ENCODE assay signal across 10 cellular contexts in the genomic region with DNA sequence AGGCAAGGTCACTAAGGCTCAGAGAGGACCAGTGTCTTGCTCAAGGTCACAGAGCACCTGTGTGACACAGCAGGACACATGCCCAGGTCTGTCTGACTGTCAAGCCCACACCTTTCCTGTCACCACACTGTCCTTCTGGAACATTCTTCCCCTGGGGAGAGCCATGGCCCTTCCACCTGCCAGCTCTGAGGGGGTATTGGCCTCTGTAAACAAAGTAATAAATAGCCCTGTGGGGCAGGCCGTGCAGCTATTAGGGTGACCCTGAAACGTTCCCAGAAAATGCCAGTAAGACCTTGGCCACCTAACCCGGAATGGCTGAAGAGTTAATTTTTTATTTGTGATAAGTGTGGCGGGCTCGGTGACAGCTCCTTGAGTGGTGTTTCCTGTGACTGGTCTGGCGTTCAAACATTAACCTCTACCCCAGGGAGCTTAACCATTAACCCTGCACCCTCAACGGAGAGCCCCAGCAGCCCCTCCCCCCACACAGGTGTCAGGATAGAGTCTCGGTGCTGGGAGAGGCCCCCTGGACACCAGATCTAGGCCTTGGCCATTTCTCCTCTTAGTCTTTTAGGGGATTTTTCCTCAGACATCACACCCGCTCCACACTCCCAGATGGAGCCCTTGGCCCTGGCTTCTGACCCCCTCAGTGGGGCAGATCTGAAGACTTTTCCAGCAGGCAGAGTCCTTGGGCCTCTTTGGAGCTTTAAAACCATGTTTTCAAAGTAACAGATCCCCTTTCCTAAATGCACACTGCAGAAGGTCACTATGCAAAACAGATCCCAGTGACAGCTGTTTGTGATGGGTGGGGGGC. TPM values are rescaled to one million over a fixed set of nuclear protein-coding genes. Genes with fewer than 3 reads are reported as not detected.
A peak's percentile ranks its signal among the peaks of the same experiment; 100 is the strongest.
DNase-seq lines count a peak whose midpoint lies in the region; ATAC-seq, FAIRE-seq and TF ChIP-seq lines count a peak whose summit lies in the region.
"Had no signal": no experiment of that assay in that cellular context is flagged by ENCODE, and none has a peak within 500 bp of the region (broad histone marks: within the 10 kb centered on the region; RNA-seq: fewer than 3 reads in every experiment).

No MANE protein-coding gene starts in this region.

- peak overlapping the region; percentile 96 for H3K27ac ChIP-seq in hepatocyte
- H3K27ac ChIP-seq: SJSA1 had no signal

- H4K20me1 ChIP-seq in hepatocyte (ENCODE audit: insufficient read depth, poor library complexity, severe bottlenecking) = no peaks in the 10 kb centered on the region

- peak; percentile 48 for FAIRE-seq in urothelium cell line (lab: Jason Lieb, UNC)

- no peak overlapping the region for H3K4me3 ChIP-seq in hepatocyte
- H3K4me3 ChIP-seq: SJSA1 had no signal

- H3K36me3 ChIP-seq in hepatocyte (replicated peaks; ENCODE audit: insufficient read depth, low read depth) = no peaks in the 10 kb centered on the region
- H3K36me3 ChIP-seq: SJSA1 had no signal

- 43% methylated on average over 9 of the region's 9 CpGs for WGBS in hepatocyte (ENCODE audit: low lambda C conversion rate, missing lambda C conversion rate)

- ATAC-seq in GM19452 (IDR thresholded peaks at IDR 0.05; ENCODE audit: unreplicated experiment) (peak; percentile 91), HG03097 (IDR thresholded peaks at IDR 0.05; ENCODE audit: low FRiP score, unreplicated experiment) (peak; percentile 90)
- ATAC-seq in stimulated activated naive CD8-positive, alpha-beta T cell treated with anti-CD3 and anti-CD28 coated beads, Interleukin-15, amount 100 ng/mL, for 72 hours = no peak

- H2AFZ ChIP-seq in hepatocyte = no peak overlapping the region

- no peaks in the 10 kb centered on the region for H3K9me2 ChIP-seq in hepatocyte (replicated peaks; ENCODE audit: insufficient read depth)

- H3K4me1 Mint-ChIP-seq in stimulated activated naive CD8-positive, alpha-beta T cell treated with anti-CD3 and anti-CD28 coated beads, Interleukin-15, amount 100 ng/mL, for 72 hours = no peaks in the 10 kb centered on the region
- H3K4me1 Mint-ChIP-seq: naive B cell had no signal

- no peak overlapping the region for H3K4me3 Mint-ChIP-seq in stimulated activated naive CD8-positive, alpha-beta T cell treated with anti-CD3 and anti-CD28 coated beads, Interleukin-15, amount 100 ng/mL, for 72 hours

- no peaks in the 10 kb centered on the region for H3K27me3 ChIP-seq in hepatocyte
- H3K27me3 ChIP-seq: SJSA1 had no signal

- H3K27ac Mint-ChIP-seq in stimulated activated naive CD8-positive, alpha-beta T cell treated with anti-CD3 and anti-CD28 coated beads, Interleukin-15, amount 100 ng/mL, for 72 hours = peak overlapping the region in 1 of 2 donors; percentile 35

- H3K4me1 ChIP-seq in hepatocyte (ENCODE audit: insufficient read depth) = peaks cover 55% of the 10 kb centered on the region

- H3K9me3 Mint-ChIP-seq in stimulated activated naive CD8-positive, alpha-beta T cell treated with anti-CD3 and anti-CD28 coated beads, Interleukin-15, amount 100 ng/mL, for 72 hours = no peaks in the 10 kb centered on the region
- H3K9me3 Mint-ChIP-seq: naive B cell had no signal

- TF ChIP-seq CTCF in hepatocyte (IDR thresholded peaks at IDR 0.05; ENCODE audit: poor library complexity) = no peak

- no peaks in the 10 kb centered on the region for H3K79me2 ChIP-seq in hepatocyte

- DNase-seq in hepatocyte (ENCODE audit: low spot score) (peak; percentile 89), urothelium cell line (ENCODE audit: low spot score) (no peak), Ammon's horn (ENCODE audit: low spot score) (no peak), pons (ENCODE audit: low spot score) (no peak)
- no peak for DNase-seq in stimulated activated naive CD8-positive, alpha-beta T cell treated with anti-CD3 and anti-CD28 coated beads, Interleukin-15, amount 100 ng/mL, for 72 hours
- DNase-seq: activated T-cell treated with anti-CD3 and anti-CD28 coated beads, Interleukin-2, amount 50 U/mL, for 1 hour; naive B cell had no signal

- no peak overlapping the region for H3K4me2 ChIP-seq in hepatocyte

- H3K9me3 ChIP-seq in hepatocyte (ENCODE audit: low read depth) = no peaks in the 10 kb centered on the region
- H3K9me3 ChIP-seq: SJSA1 had no signal

- peaks cover 20% of the 10 kb centered on the region for H3K27me3 Mint-ChIP-seq in stimulated activated naive CD8-positive, alpha-beta T cell treated with anti-CD3 and anti-CD28 coated beads, Interleukin-15, amount 100 ng/mL, for 72 hours

RNA-seq across cellular contexts. Expression of a gene that starts 36.6 kb away (rescaled TPM):
- total RNA-seq in hepatocyte = 1.7 and 2.4 TPM in 2 replicates
- polyA plus RNA-seq in hepatocyte = 4.3 and 4.9 TPM in 2 replicates
- total RNA-seq: SJSA1 had no signal

RNA-seq across cellular contexts. Expression of a gene that starts 56.0 kb away (rescaled TPM):
- 52.6 TPM in 2 replicates for total RNA-seq in hepatocyte
- 89.9 and 123 TPM in 2 replicates for polyA plus RNA-seq in hepatocyte
- total RNA-seq: SJSA1 had no signal

RNA-seq across cellular contexts. Expression of a gene that starts 56.6 kb away (rescaled TPM):
- 3.4 and 8.1 TPM in 2 replicates for total RNA-seq in hepatocyte
- 3.3 and 3.5 TPM in 2 replicates for polyA plus RNA-seq in hepatocyte
- total RNA-seq: SJSA1 had no signal
